Comparison of ENCODE assay signal across 8 cellular contexts in the genomic region with DNA sequence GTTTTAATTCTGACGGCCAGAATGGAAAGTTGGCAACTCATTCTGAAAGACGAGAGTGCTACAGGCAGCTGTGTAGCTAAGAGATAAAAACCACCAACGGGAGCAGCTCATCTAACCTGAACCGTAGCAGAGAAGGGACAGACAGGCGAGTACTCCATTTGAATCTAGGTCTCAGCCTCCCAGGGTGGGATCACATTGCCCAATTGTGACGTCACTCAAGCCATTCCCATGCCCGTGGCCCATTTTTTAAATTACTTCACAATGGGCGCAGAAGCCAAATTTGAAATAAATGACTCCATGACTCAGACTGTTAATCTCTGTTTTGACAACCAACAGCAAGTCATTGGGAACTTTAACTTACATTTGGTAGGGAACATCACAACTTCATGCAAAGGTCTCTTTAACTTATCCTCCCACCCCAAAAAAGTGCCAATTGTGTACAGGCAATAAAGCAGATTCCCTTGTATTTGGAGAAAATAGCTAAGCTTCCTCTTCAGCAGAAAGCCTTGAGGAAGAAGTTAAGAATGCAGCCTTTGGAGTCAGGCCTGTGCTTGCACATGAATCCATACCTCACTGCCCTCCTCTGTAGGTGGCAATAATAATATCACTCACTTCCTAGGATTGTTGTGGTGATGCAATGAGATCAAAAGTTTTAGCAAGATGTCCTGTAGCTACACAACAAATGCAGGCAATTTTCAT.
DNase-seq lines count a peak whose midpoint lies in the region; ATAC-seq and TF ChIP-seq lines count a peak whose summit lies in the region.

No MANE protein-coding gene starts in this region.

- DNase-seq in CD1c-positive myeloid dendritic cell (ENCODE audit: extremely low spot score) = peak; percentile 4
- DNase-seq in activated naive CD4-positive, alpha-beta T cell treated with anti-CD3 and anti-CD28 coated beads, Interleukin-2, amount 10 ng/mL, durations not matched to agents 7 days and 5 days = peak; percentile 23
- DNase-seq in kidney epithelial cell (ENCODE audit: low read depth) = peak; percentile 47
- DNase-seq in posterior cingulate gyrus = no peak
- no peak for DNase-seq in amygdala (lab: John Stamatoyannopoulos, UW)
- DNase-seq in left colon = no peak

- H3K36me3 Mint-ChIP-seq in activated naive CD4-positive, alpha-beta T cell treated with anti-CD3 and anti-CD28 coated beads, Interleukin-2, amount 10 ng/mL, durations not matched to agents 7 days and 5 days = peaks cover 8% of the 10 kb centered on the region

- H3K4me3 ChIP-seq in kidney epithelial cell (ENCODE audit: low read depth, low read length) = no peak overlapping the region

- TF ChIP-seq CTCF in kidney epithelial cell (IDR thresholded peaks at IDR 0.05; ENCODE audit: insufficient read depth, low read length, poor library complexity, severe bottlenecking) = no peak

- H3K27me3 ChIP-seq in kidney epithelial cell (ENCODE audit: control insufficient read depth, insufficient read depth, low read length) = no peaks in the 10 kb centered on the region

- intact Hi-C loops in posterior cingulate gyrus (cut with DNase I) (no loop called here), left colon (cut with DNase I, micrococcal nuclease) (no loop called here)

- ATAC-seq in GM19397 (IDR thresholded peaks at IDR 0.05; ENCODE audit: unreplicated experiment) (peak; percentile 65), HG03342 (IDR thresholded peaks at IDR 0.05; ENCODE audit: unreplicated experiment) (peak; percentile 93), left colon (no peak)

- no peaks in the 10 kb centered on the region for H3K36me3 ChIP-seq in kidney epithelial cell (ENCODE audit: control insufficient read depth, insufficient read depth, low read length)

- no peaks in the 10 kb centered on the region for H3K27me3 Mint-ChIP-seq in activated naive CD4-positive, alpha-beta T cell treated with anti-CD3 and anti-CD28 coated beads, Interleukin-2, amount 10 ng/mL, durations not matched to agents 7 days and 5 days

- H3K27ac Mint-ChIP-seq in activated naive CD4-positive, alpha-beta T cell treated with anti-CD3 and anti-CD28 coated beads, Interleukin-2, amount 10 ng/mL, durations not matched to agents 7 days and 5 days = peak overlapping the region; percentile 30

- CTCF ChIA-PET in activated naive CD4-positive, alpha-beta T cell treated with anti-CD3 and anti-CD28 coated beads, Interleukin-2, amount 10 ng/mL, durations not matched to agents 7 days and 5 days (lab: Charles Lee) = interaction anchor here (0.6 to 1.0 kb wide), 3 partner anchors 11 to 912 kb away, joined by 3 to 4 read pairs (median 3); no protein-coding TSS in a partner anchor

- H3K4me1 Mint-ChIP-seq in activated naive CD4-positive, alpha-beta T cell treated with anti-CD3 and anti-CD28 coated beads, Interleukin-2, amount 10 ng/mL, durations not matched to agents 7 days and 5 days = peaks cover 36% of the 10 kb centered on the region

- peaks cover 14% of the 10 kb centered on the region for H3K9me3 Mint-ChIP-seq in activated naive CD4-positive, alpha-beta T cell treated with anti-CD3 and anti-CD28 coated beads, Interleukin-2, amount 10 ng/mL, durations not matched to agents 7 days and 5 days

- no peak overlapping the region for H3K4me3 Mint-ChIP-seq in activated naive CD4-positive, alpha-beta T cell treated with anti-CD3 and anti-CD28 coated beads, Interleukin-2, amount 10 ng/mL, durations not matched to agents 7 days and 5 days

Comparison
In these comparisons a context has a peak if more than half of its experiments do, and no peak if none do; other contexts are left out.
1. DNase-seq: peak in CD1c-positive myeloid dendritic cell (single experiment), activated naive CD4-positive, alpha-beta T cell treated with anti-CD3 and anti-CD28 coated beads, Interleukin-2, amount 10 ng/mL, durations not matched to agents 7 days and 5 days (single experiment) and kidney epithelial cell (single experiment); none in posterior cingulate gyrus (0 of 10), amygdala (0 of 56) and left colon (0 of 2).